ENCODE assay signal across 8 cellular contexts in the genomic region with DNA sequence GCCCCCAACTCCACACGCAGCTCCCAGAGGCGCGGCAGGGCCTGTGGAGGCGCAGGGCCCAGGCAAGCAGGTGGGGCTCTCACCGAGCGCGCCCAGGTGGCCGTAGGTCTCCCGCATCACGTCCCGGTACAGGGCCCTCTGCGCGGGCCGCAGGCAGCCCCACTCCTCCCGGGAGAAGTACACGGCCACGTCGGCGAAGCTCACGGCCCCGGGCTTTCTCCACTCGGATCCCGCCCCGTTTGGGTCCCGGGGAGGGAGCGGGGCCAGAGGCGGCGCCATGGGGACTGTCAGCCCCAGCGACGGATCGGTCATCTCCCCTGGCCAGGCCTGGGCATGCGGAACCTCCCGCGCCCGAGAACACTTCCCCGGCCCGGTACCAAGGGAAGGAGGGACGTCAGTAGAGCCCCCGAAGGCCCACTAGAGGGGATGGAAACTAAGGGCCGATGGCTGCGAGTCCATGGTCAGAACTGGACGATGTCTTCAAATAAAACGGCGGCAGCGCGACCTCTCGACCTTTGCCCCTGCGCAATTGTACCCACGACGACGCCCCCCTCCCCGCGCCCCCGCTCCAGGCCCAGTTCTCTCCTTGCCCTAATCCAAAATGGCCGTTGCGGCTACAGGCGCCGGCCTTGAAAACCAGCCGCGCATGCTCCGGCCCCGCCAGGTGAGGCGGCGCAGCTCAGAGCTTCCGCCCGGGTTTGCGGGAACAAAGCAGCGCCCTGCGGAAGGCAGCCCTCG. TPM values are rescaled to one million over a fixed set of nuclear protein-coding genes. Genes with fewer than 3 reads are reported as not detected.
A peak's percentile ranks its signal among the peaks of the same experiment; 100 is the strongest.
DNase-seq lines count a peak whose midpoint lies in the region; ATAC-seq and TF ChIP-seq lines count a peak whose summit lies in the region.

Gene ZNF747, minus strand, starts transcription at position 491 of the 738 bp plus-strand sequence. Its CDS starts 179 bp downstream, at position 312.

- H3K4me2 ChIP-seq in PC-3 (ENCODE audit: low read length) = peak within 1 kb of the TSS; percentile 97

- no peaks in the 10 kb centered on the region for H4K20me1 ChIP-seq in PC-3 (ENCODE audit: low read length)

- H3K36me3 ChIP-seq in CD8-positive, alpha-beta memory T cell (ENCODE audit: insufficient read depth, low read length) = peaks cover 2% of the 10 kb centered on the region
- H3K36me3 ChIP-seq in PC-3 (ENCODE audit: low read depth, low read length) (no peaks in the 10 kb centered on the region), mucosa of rectum (ENCODE audit: control insufficient read depth in 2 of 2, insufficient read depth in 2 of 2, low read length in 2 of 2) (peaks cover 0 to 11% of the 10 kb centered on the region in 2 donors)

- CTCF ChIA-PET in CD8-positive, alpha-beta memory T cell (lab: Charles Lee) = interaction anchor here (1.0 to 6.2 kb wide), 22 partner anchors 10 to 448 kb away, joined by 3 to 69 read pairs (median 7); partner anchors contain the start of genes DCTPP1, FBRS, ZNF688 and ZNF689
- CTCF ChIA-PET in PC-3 (lab: Charles Lee) = interaction anchor here (0.7 to 1.2 kb wide), 2 partner anchors 76 to 105 kb away, joined by 4 to 7 read pairs; partner anchors contain the start of gene DCTPP1

- POLR2A ChIA-PET in CD8-positive, alpha-beta memory T cell (lab: Charles Lee) = interaction anchor here (0.6 to 4.3 kb wide), 13 partner anchors 11 to 126 kb away, joined by 3 to 71 read pairs (median 7); partner anchors contain the start of genes FBRS, PRR14, ZNF688 and ZNF764
- POLR2A ChIA-PET in PC-3 (lab: Charles Lee; ENCODE audit: unreplicated experiment) = interaction anchor here (0.8 kb wide), 1 partner anchor 35 kb away, joined by 4 read pairs; no protein-coding TSS in a partner anchor

- ATAC-seq in PC-3 = peak; percentile 80

- H3K9ac ChIP-seq in PC-3 (ENCODE audit: low read length) (peak within 1 kb of the TSS; percentile 95), mucosa of rectum (ENCODE audit: low read depth in 1 of 2, low read length in 2 of 2) (peak within 1 kb of the TSS; percentile 97 to 98)

- BruUV-seq in PC-3 (replicated peaks; lab: Mats Ljungman, UMichigan) = TSS peak; percentile 36

- H3K4me3 Mint-ChIP-seq in CD8-positive, alpha-beta memory T cell = peak within 1 kb of the TSS; percentile 89 to 98 (median 92)

- peak within 1 kb of the TSS; percentile 91 for H3K27ac ChIP-seq in CD8-positive, alpha-beta memory T cell (ENCODE audit: low read depth, low read length)
- H3K27ac ChIP-seq in PC-3 (ENCODE audit: low read length) = peak within 1 kb of the TSS; percentile 64
- H3K27ac ChIP-seq in epithelial cell of prostate = peak within 1 kb of the TSS; percentile 85
- peak within 1 kb of the TSS; percentile 94 to 95 for H3K27ac ChIP-seq in mucosa of rectum (ENCODE audit: low read depth in 2 of 2, low read length in 2 of 2)

- H3K4me3 ChIP-seq in CD8-positive, alpha-beta memory T cell (ENCODE audit: low read length) = peak within 1 kb of the TSS; percentile 98
- H3K4me3 ChIP-seq in PC-3 (ENCODE audit: low read length) (peak within 1 kb of the TSS; percentile 73), mucosa of rectum (ENCODE audit: low read length in 2 of 2) (peak within 1 kb of the TSS; percentile 83 to 93)

- H2AFZ ChIP-seq in PC-3 (ENCODE audit: low read length) = peak within 1 kb of the TSS; percentile 91

- H3K27me3 ChIP-seq in CD8-positive, alpha-beta memory T cell (ENCODE audit: insufficient read depth, low read length, poor library complexity, severe bottlenecking) = no peaks in the 10 kb centered on the region
- H3K27me3 ChIP-seq in PC-3 (ENCODE audit: low read length) (no peaks in the 10 kb centered on the region), mucosa of rectum (ENCODE audit: control insufficient read depth in 2 of 2, insufficient read depth in 2 of 2, low read length in 2 of 2) (no peaks in the 10 kb centered on the region)

- no peaks in the 10 kb centered on the region for H3K9me3 ChIP-seq in CD8-positive, alpha-beta memory T cell (ENCODE audit: low read length)
- no peaks in the 10 kb centered on the region for H3K9me3 ChIP-seq in PC-3 (ENCODE audit: low read length)
- no peaks in the 10 kb centered on the region for H3K9me3 ChIP-seq in mucosa of rectum (ENCODE audit: control insufficient read depth in 2 of 2, low read length in 2 of 2)

- TF ChIP-seq CTCF in GM20000 (IDR thresholded peaks at IDR 0.05; ENCODE audit: extremely low read depth, missing control alignments) (no peak), PC-3 (conservative IDR thresholded peaks at IDR 0.05; ENCODE audit: low read depth, low read length) (no peak)

- TF ChIP-seq RAD21 in Ishikawa (IDR thresholded peaks at IDR 0.05; ENCODE audit: low read depth) = no peak

- H3K79me2 ChIP-seq in PC-3 (ENCODE audit: low read length) = peaks cover 29% of the 10 kb centered on the region

- peak; percentile 86 to 94 (median 87) for DNase-seq in CD8-positive, alpha-beta memory T cell
- peak; percentile 94 for DNase-seq in GM20000 (ENCODE audit: low spot score)
- DNase-seq in PC-3 = peak; percentile 82
- peak; percentile 88 for DNase-seq in activated T-cell treated with anti-CD3 and anti-CD28 coated beads for 48 hours (ENCODE audit: low read depth)
- DNase-seq in epithelial cell of prostate (ENCODE audit: low read depth, low spot score) = no peak
- DNase-seq in stimulated activated CD8-positive, alpha-beta memory T cell treated with anti-CD3 and anti-CD28 coated beads, Interleukin-4, amount 100 ng/mL, for 4 hours (ENCODE audit: low read depth in 2 of 2, low spot score in 1 of 2) = peak; percentile 84 to 86

- no peaks in the 10 kb centered on the region for H3K9me3 Mint-ChIP-seq in CD8-positive, alpha-beta memory T cell

- H3K27me3 Mint-ChIP-seq in CD8-positive, alpha-beta memory T cell = no peaks in the 10 kb centered on the region

- H3F3A ChIP-seq in PC-3 (ENCODE audit: low read length, unreplicated experiment) = no peaks in the 10 kb centered on the region

- H3K9me2 ChIP-seq in PC-3 (replicated peaks; ENCODE audit: low read length) = no peaks in the 10 kb centered on the region

- TF ChIP-seq EP300 in Ishikawa (IDR thresholded peaks at IDR 0.05; ENCODE audit: borderline replicate concordance) = no peak

- H3K4me1 Mint-ChIP-seq in CD8-positive, alpha-beta memory T cell = peaks cover 18 to 39% (median 25%) of the 10 kb centered on the region in 3 donors

- H3K4me1 ChIP-seq in CD8-positive, alpha-beta memory T cell (ENCODE audit: insufficient read depth, low read length) = peaks cover 20% of the 10 kb centered on the region
- peaks cover 15% of the 10 kb centered on the region for H3K4me1 ChIP-seq in PC-3 (ENCODE audit: insufficient read depth, low read length)
- H3K4me1 ChIP-seq in mucosa of rectum (ENCODE audit: control insufficient read depth in 2 of 2, insufficient read depth in 2 of 2, low read length in 2 of 2) = peaks cover 18 to 27% of the 10 kb centered on the region in 2 donors

- intact Hi-C loops in PC-3 (cut with micrococcal nuclease) = loop anchor here (1.0 kb wide), 1 partner anchor 24 kb away; the partner anchor contains the start of gene ZNF764

- H3K27ac Mint-ChIP-seq in CD8-positive, alpha-beta memory T cell = peak within 1 kb of the TSS; percentile 92 to 99 (median 98)

- peaks cover 0 to 37% (median 0%) of the 10 kb centered on the region in 3 donors for H3K36me3 Mint-ChIP-seq in CD8-positive, alpha-beta memory T cell

TF ChIP-seq in Ishikawa, 13 proteins besides CTCF, POLR2A, EP300 and RAD21:
- TF ChIP-seq CEBPB (IDR thresholded peaks at IDR 0.05) = peak; percentile 6; the same call in 1 of the 2 replicates
- peak; percentile 18; the same call in 1 of the 2 replicates for TF ChIP-seq NFIC (IDR thresholded peaks at IDR 0.05)
- TF ChIP-seq, protein P1, sequence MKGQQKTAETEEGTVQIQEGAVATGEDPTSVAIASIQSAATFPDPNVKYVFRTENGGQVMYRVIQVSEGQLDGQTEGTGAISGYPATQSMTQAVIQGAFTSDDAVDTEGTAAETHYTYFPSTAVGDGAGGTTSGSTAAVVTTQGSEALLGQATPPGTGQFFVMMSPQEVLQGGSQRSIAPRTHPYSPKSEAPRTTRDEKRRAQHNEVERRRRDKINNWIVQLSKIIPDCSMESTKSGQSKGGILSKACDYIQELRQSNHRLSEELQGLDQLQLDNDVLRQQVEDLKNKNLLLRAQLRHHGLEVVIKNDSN (IDR thresholded peaks at IDR 0.05) = no peak; the same call in 1 of the 2 replicates
- TF ChIP-seq, protein P2, sequence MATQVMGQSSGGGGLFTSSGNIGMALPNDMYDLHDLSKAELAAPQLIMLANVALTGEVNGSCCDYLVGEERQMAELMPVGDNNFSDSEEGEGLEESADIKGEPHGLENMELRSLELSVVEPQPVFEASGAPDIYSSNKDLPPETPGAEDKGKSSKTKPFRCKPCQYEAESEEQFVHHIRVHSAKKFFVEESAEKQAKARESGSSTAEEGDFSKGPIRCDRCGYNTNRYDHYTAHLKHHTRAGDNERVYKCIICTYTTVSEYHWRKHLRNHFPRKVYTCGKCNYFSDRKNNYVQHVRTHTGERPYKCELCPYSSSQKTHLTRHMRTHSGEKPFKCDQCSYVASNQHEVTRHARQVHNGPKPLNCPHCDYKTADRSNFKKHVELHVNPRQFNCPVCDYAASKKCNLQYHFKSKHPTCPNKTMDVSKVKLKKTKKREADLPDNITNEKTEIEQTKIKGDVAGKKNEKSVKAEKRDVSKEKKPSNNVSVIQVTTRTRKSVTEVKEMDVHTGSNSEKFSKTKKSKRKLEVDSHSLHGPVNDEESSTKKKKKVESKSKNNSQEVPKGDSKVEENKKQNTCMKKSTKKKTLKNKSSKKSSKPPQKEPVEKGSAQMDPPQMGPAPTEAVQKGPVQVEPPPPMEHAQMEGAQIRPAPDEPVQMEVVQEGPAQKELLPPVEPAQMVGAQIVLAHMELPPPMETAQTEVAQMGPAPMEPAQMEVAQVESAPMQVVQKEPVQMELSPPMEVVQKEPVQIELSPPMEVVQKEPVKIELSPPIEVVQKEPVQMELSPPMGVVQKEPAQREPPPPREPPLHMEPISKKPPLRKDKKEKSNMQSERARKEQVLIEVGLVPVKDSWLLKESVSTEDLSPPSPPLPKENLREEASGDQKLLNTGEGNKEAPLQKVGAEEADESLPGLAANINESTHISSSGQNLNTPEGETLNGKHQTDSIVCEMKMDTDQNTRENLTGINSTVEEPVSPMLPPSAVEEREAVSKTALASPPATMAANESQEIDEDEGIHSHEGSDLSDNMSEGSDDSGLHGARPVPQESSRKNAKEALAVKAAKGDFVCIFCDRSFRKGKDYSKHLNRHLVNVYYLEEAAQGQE (IDR thresholded peaks at IDR 0.05; ENCODE audit: low read depth) = no peak
- peak; percentile 99 for TF ChIP-seq YY1 (IDR thresholded peaks at IDR 0.05; ENCODE audit: low read depth)
- TF ChIP-seq ZBTB7A (IDR thresholded peaks at IDR 0.05; ENCODE audit: low read depth) = peak; percentile 95
- TF ChIP-seq TAF1 (IDR thresholded peaks at IDR 0.05; ENCODE audit: low read depth) = peak; percentile 76
- 0 out of 2 replicates have a peak, but pooled peaks have one; percentile 22 for TF ChIP-seq TEAD4 (IDR thresholded peaks at IDR 0.05)
- TF ChIP-seq EGR1 (IDR thresholded peaks at IDR 0.05) = peak; percentile 96
- TF ChIP-seq TCF12 (IDR thresholded peaks at IDR 0.05; ENCODE audit: low read depth) = peak; percentile 67; the same call in 1 of the 2 replicates
- no peak for TF ChIP-seq FOXM1 (IDR thresholded peaks at IDR 0.05; ENCODE audit: borderline replicate concordance, low read depth)

RNA-seq across cellular contexts. Expression of gene ZNF747, which starts in this region (rescaled TPM):
- 10 to 100 TPM; 13.5 to 17.0 TPM for total RNA-seq in CD8-positive, alpha-beta memory T cell
- 8.4 TPM for polyA plus RNA-seq in CD8-positive, alpha-beta memory T cell
- total RNA-seq in PC-3 (2014; rRNA removed) = 7.9 and 8.9 TPM in 2 replicates
